In the genomic region with DNA sequence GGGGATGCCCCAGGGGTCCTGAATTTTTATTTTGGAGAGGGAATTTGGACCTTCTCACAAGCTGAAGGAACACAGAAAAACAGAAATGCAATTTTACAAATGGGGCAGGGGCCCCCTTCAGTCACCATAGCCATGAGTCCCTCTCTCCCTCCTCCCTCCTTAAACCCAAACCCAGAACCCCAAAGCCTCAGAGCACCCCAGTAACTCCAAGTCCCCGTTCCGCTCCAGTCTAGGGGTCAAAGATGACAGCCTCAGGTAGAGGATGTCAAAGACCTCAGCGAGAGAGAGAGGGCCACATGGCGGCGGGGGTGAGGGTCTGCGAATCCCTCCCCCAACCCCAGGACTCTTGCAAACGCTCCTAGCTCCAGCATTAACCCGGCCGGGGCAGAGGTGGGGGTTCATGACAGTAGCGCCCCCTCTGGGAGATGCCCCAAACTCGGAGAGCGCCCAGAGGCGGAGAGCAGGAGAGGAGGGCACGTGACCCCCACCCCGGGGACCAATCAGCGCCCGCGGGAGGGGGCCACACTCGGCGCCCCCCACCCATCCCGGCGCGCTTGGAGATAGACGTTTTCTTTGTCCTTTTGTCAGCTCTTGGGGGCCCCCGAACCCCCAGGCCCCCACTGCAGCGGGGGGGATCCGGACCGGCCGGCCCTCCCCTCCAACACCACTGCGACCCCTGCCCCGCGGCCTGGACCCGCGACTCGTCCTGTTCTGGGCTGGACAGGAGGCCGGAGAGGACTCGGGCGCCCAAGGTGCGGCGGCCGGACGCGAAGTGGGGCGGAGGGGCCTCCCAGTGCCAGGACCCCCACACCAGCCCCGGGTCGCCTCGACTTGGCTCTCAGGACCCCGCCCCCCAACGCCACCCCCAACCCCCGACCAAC, we compare ENCODE assay signal across 1 cellular context.
A peak's percentile ranks its signal among the peaks of the same experiment; 100 is the strongest.
TF ChIP-seq lines count a peak whose summit lies in the region.

No MANE protein-coding gene starts in this region.

TF ChIP-seq in GM23338, 12 proteins besides CTCF, POLR2A, EP300 and RAD21:
- TF ChIP-seq ZNF462 (CRISPR knock-in tag; IDR thresholded peaks at IDR 0.05) = no peak
- TF ChIP-seq POLR2AphosphoS5 (IDR thresholded peaks at IDR 0.05; ENCODE audit: low read depth) = peak; percentile 27; the same call in 1 of the 2 replicates
